Comparison of ENCODE assay signal across 15 cellular contexts in genomic region chr12:26948309-26948708, GRCh38. TPM values are rescaled to one million over a fixed set of nuclear protein-coding genes. Genes with fewer than 3 reads are reported as not detected.
DNase-seq lines count a peak whose midpoint lies in the region; ATAC-seq and TF ChIP-seq lines count a peak whose summit lies in the region.
"Had no signal": no experiment of that assay in that cellular context is flagged by ENCODE, and none has a peak within 500 bp of the region (broad histone marks: within the 10 kb centered on the region; RNA-seq: fewer than 3 reads in every experiment).

No MANE protein-coding gene starts in this region.

- H3K36me3 Mint-ChIP-seq in activated naive CD4-positive, alpha-beta T cell treated with anti-CD3 and anti-CD28 coated beads for 36 hours (ENCODE audit: low read depth) = peaks cover 28% of the 10 kb centered on the region
- peaks cover 73% of the 10 kb centered on the region for H3K36me3 Mint-ChIP-seq in activated T-helper 17 cell treated with anti-CD3 and anti-CD28 coated beads, Interleukin-2, amount 50 U/mL, for 72 hours (ENCODE audit: low read depth)
- no peaks in the 10 kb centered on the region for H3K36me3 Mint-ChIP-seq in natural killer cell

- H3K27me3 Mint-ChIP-seq in activated naive CD4-positive, alpha-beta T cell treated with anti-CD3 and anti-CD28 coated beads for 36 hours (ENCODE audit: low read depth) = no peaks in the 10 kb centered on the region
- H3K27me3 Mint-ChIP-seq in activated T-helper 17 cell treated with anti-CD3 and anti-CD28 coated beads, Interleukin-2, amount 50 U/mL, for 72 hours = no peaks in the 10 kb centered on the region
- H3K27me3 Mint-ChIP-seq in natural killer cell (ENCODE audit: low read depth in 2 of 2) = no peaks in the 10 kb centered on the region
- H3K27me3 Mint-ChIP-seq: CD8-positive, alpha-beta memory T cell had no signal

- no peak overlapping the region for H3K27ac ChIP-seq in HEK293 (ENCODE audit: extremely low read depth, low read depth, low read length)
- H3K27ac ChIP-seq: A549, C4-2B had no signal

- peaks cover 8% of the 10 kb centered on the region for H3K9me3 Mint-ChIP-seq in activated naive CD4-positive, alpha-beta T cell treated with anti-CD3 and anti-CD28 coated beads for 36 hours
- H3K9me3 Mint-ChIP-seq in activated T-helper 17 cell treated with anti-CD3 and anti-CD28 coated beads, Interleukin-2, amount 50 U/mL, for 72 hours = no peaks in the 10 kb centered on the region
- peaks cover 0 to 4% of the 10 kb centered on the region in 2 donors for H3K9me3 Mint-ChIP-seq in natural killer cell
- H3K9me3 Mint-ChIP-seq: HFFc6 had no signal

- H3K4me3 Mint-ChIP-seq in activated naive CD4-positive, alpha-beta T cell treated with anti-CD3 and anti-CD28 coated beads for 36 hours = no peak overlapping the region
- peak overlapping the region; percentile 8 for H3K4me3 Mint-ChIP-seq in activated T-helper 17 cell treated with anti-CD3 and anti-CD28 coated beads, Interleukin-2, amount 50 U/mL, for 72 hours
- no peak overlapping the region for H3K4me3 Mint-ChIP-seq in natural killer cell
- H3K4me3 Mint-ChIP-seq: HFFc6 had no signal

- no peaks in the 10 kb centered on the region; a peak in 1 of 3 replicates for H3K36me3 ChIP-seq in HEK293 (ENCODE audit: control insufficient read depth in 2 of 2, insufficient read depth in 1 of 2, low read length in 2 of 2)
- H3K36me3 ChIP-seq: BE2C, HAP-1 had no signal

- no peaks in the 10 kb centered on the region for H3K4me1 ChIP-seq in HEK293 (ENCODE audit: control insufficient read depth, insufficient read depth, low read length)
- H3K4me1 ChIP-seq: BE2C, HAP-1 had no signal

- ATAC-seq in activated T-helper 17 cell treated with anti-CD3 and anti-CD28 coated beads, Interleukin-2, amount 50 U/mL, for 72 hours (replicated peaks) = peak; percentile 62
- ATAC-seq in natural killer cell = no peak
- ATAC-seq: A549 had no signal

- H3K4me3 ChIP-seq in HEK293 (ENCODE audit: low read depth, low read length) = no peak overlapping the region
- H3K4me3 ChIP-seq: A549, HAP-1 had no signal

- H3K27ac Mint-ChIP-seq in activated naive CD4-positive, alpha-beta T cell treated with anti-CD3 and anti-CD28 coated beads for 36 hours = peak overlapping the region; percentile 73
- H3K27ac Mint-ChIP-seq in activated T-helper 17 cell treated with anti-CD3 and anti-CD28 coated beads, Interleukin-2, amount 50 U/mL, for 72 hours = peak overlapping the region; percentile 18
- H3K27ac Mint-ChIP-seq in natural killer cell = peak overlapping the region; percentile 24 to 27
- H3K27ac Mint-ChIP-seq: HFFc6 had no signal

- CTCF ChIA-PET in activated naive CD4-positive, alpha-beta T cell treated with anti-CD3 and anti-CD28 coated beads for 36 hours (lab: Charles Lee) = no interaction called here
- CTCF ChIA-PET in HEK293 (lab: Yijun Ruan, JAX) = no interaction called here

- POLR2A ChIA-PET in HEK293 (lab: Yijun Ruan, JAX) = no interaction called here

- no peak for DNase-seq in activated naive CD4-positive, alpha-beta T cell treated with anti-CD3 and anti-CD28 coated beads for 36 hours
- no peak for DNase-seq in activated naive CD4-positive, alpha-beta T cell treated with Interleukin-2 at 50 U/mL for 16 hours
- no peak for DNase-seq in natural killer cell
- no peak for DNase-seq in activated CD8-positive, alpha-beta memory T cell treated with anti-CD3 and anti-CD28 coated beads, Interleukin-2, amount 50 U/mL, for 48 hours
- no peak for DNase-seq in hippocampal formation (lab: John Stamatoyannopoulos, UW)
- DNase-seq: BE2C; CD8-positive, alpha-beta memory T cell; DMS53; GF-D8; HFFc6 had no signal

- H3K9me3 ChIP-seq in HEK293 (ENCODE audit: control insufficient read depth, insufficient read depth, low read depth, low read length) = no peaks in the 10 kb centered on the region
- H3K9me3 ChIP-seq: A549, BE2C, HAP-1 had no signal

- H3K4me1 Mint-ChIP-seq in activated naive CD4-positive, alpha-beta T cell treated with anti-CD3 and anti-CD28 coated beads for 36 hours (ENCODE audit: low read depth) = peaks cover 56% of the 10 kb centered on the region
- H3K4me1 Mint-ChIP-seq in activated T-helper 17 cell treated with anti-CD3 and anti-CD28 coated beads, Interleukin-2, amount 50 U/mL, for 72 hours = peaks cover 41% of the 10 kb centered on the region
- H3K4me1 Mint-ChIP-seq in natural killer cell = peaks cover 60 to 62% of the 10 kb centered on the region in 2 donors

- intact Hi-C loops in activated naive CD4-positive, alpha-beta T cell treated with anti-CD3 and anti-CD28 coated beads for 36 hours (cut with micrococcal nuclease) = no loop called here
- intact Hi-C loops in natural killer cell (cut with micrococcal nuclease) = no loop called here

- TF ChIP-seq CTCF in HEK293 (tag by site-specific recombination; IDR thresholded peaks at IDR 0.05) = no peak
- TF ChIP-seq CTCF in natural killer cell (IDR thresholded peaks at IDR 0.05) = no peak

TF ChIP-seq in HEK293, 187 proteins besides CTCF, POLR2A, EP300 and RAD21:
- TF ChIP-seq ZNF324 (tag by site-specific recombination; IDR thresholded peaks at IDR 0.05) (no peak), ZNF19 (tag by site-specific recombination; IDR thresholded peaks at IDR 0.05; ENCODE audit: low read depth) (no peak), KLF8 (tag by site-specific recombination; IDR thresholded peaks at IDR 0.05) (no peak), BCL11B (tag by site-specific recombination; IDR thresholded peaks at IDR 0.05; ENCODE audit: low read depth) (no peak), SETDB1 (IDR thresholded peaks at IDR 0.05; ENCODE audit: insufficient read length, low read length) (peak; percentile 88), ZNF266 (tag by site-specific recombination; IDR thresholded peaks at IDR 0.05; ENCODE audit: low read depth) (no peak), ZBTB1 (tag by site-specific recombination; IDR thresholded peaks at IDR 0.05) (no peak)

RNA-seq across cellular contexts. Expression of gene FGFR1OP2, which starts 10.0 kb away (rescaled TPM):
- 10 to 100 TPM; 37.0 to 38.4 TPM for total RNA-seq in activated naive CD4-positive, alpha-beta T cell treated with anti-CD3 and anti-CD28 coated beads for 36 hours
- 10 to 100 TPM; 51.3 to 77.4 TPM for total RNA-seq in activated T-helper 17 cell treated with anti-CD3 and anti-CD28 coated beads, Interleukin-2, amount 50 U/mL, for 72 hours
- 10 to 100 TPM; 43.3 to 59.9 (median 45.3) TPM for total RNA-seq in natural killer cell

RNA-seq across cellular contexts. Expression of gene INTS13, which starts 10.5 kb away (rescaled TPM):
- total RNA-seq in activated naive CD4-positive, alpha-beta T cell treated with anti-CD3 and anti-CD28 coated beads for 36 hours = 10 to 100 TPM; 39.6 to 42.0 TPM
- 100 to 1,000 TPM in 1 of 2 donors, 10 to 100 TPM in 1; 64.1 to 101 TPM for total RNA-seq in activated T-helper 17 cell treated with anti-CD3 and anti-CD28 coated beads, Interleukin-2, amount 50 U/mL, for 72 hours
- total RNA-seq in natural killer cell = 10 to 100 TPM; 17.5 to 20.8 (median 19.8) TPM

Comparison
In these comparisons a context has a peak if more than half of its experiments do, and no peak if none do; other contexts are left out.
1. H3K27ac Mint-ChIP-seq: peak in every context shown above with its lines; median percentile 73 in activated naive CD4-positive, alpha-beta T cell treated with anti-CD3 and anti-CD28 coated beads for 36 hours; 26 in natural killer cell; 18 in activated T-helper 17 cell treated with anti-CD3 and anti-CD28 coated beads, Interleukin-2, amount 50 U/mL, for 72 hours.